ENCODE assay signal across 28 cellular contexts in genomic region chr6:160960839-160961238, GRCh38. TPM values are rescaled to one million over a fixed set of nuclear protein-coding genes. Genes with fewer than 3 reads are reported as not detected.
A peak's percentile ranks its signal among the peaks of the same experiment; 100 is the strongest.
DNase-seq lines count a peak whose midpoint lies in the region; ATAC-seq, FAIRE-seq and TF ChIP-seq lines count a peak whose summit lies in the region.
"Had no signal": no experiment of that assay in that cellular context is flagged by ENCODE, and none has a peak within 500 bp of the region (broad histone marks: within the 10 kb centered on the region; RNA-seq: fewer than 3 reads in every experiment).

No MANE protein-coding gene starts in this region.

- H3K4me1 ChIP-seq in HEK293 (ENCODE audit: control insufficient read depth, insufficient read depth, low read length) = no peaks in the 10 kb centered on the region
- peaks cover 13 to 17% (median 16%) of the 10 kb centered on the region in 3 donors for H3K4me1 ChIP-seq in pancreas
- H3K4me1 ChIP-seq in testis = no peaks in the 10 kb centered on the region
- H3K4me1 ChIP-seq: ascending aorta, esophagus muscularis mucosa, foreskin keratinocyte, right lobe of liver, suprapubic skin, uterus had no signal

- TF ChIP-seq CTCF in HEK293 (tag by site-specific recombination; IDR thresholded peaks at IDR 0.05) (no peak), pancreas (IDR thresholded peaks at IDR 0.05) (no peak), testis (IDR thresholded peaks at IDR 0.05) (no peak)

- WGBS in pancreas, 2 donors = 18 to 34% methylated on average over 3 of the region's 3 CpGs
- 79 to 87% methylated on average over 3 of the region's 3 CpGs for WGBS in testis, 2 donors

- H3K27ac ChIP-seq in HEK293 (ENCODE audit: extremely low read depth, low read depth, low read length) (no peak overlapping the region), pancreas (peak overlapping the region in 3 of 4 donors; percentile 27 to 45 (median 32)), testis (no peak overlapping the region)
- H3K27ac ChIP-seq: ascending aorta, esophagus muscularis mucosa, foreskin keratinocyte, right lobe of liver, suprapubic skin, uterus had no signal

- CTCF ChIA-PET in HEK293 (lab: Yijun Ruan, JAX) = interaction anchor here (1.3 kb wide), 1 partner anchor 10 kb away, joined by 4 read pairs; no protein-coding TSS in a partner anchor

- no peaks in the 10 kb centered on the region for H3K36me3 ChIP-seq in HEK293 (ENCODE audit: control insufficient read depth in 2 of 2, insufficient read depth in 1 of 2, low read length in 2 of 2)
- H3K36me3 ChIP-seq in pancreas = no peaks in the 10 kb centered on the region
- no peaks in the 10 kb centered on the region for H3K36me3 ChIP-seq in testis (ENCODE audit: low read depth, missing control alignments)
- H3K36me3 ChIP-seq: ascending aorta, esophagus muscularis mucosa, HAP-1, right lobe of liver, suprapubic skin, uterus, WERI-Rb-1 had no signal

- intact Hi-C loops in pancreas (cut with DNase I) = no loop called here
- intact Hi-C loops in testis (cut with DNase I; ENCODE audit: low total_unique reads) = no loop called here

- H3K4me3 ChIP-seq in HEK293 (ENCODE audit: low read depth, low read length) (no peak overlapping the region), pancreas (no peak overlapping the region), testis (no peak overlapping the region)
- H3K4me3 ChIP-seq: ascending aorta, esophagus muscularis mucosa, HAP-1, right lobe of liver, suprapubic skin, uterus had no signal

- POLR2A ChIA-PET in HEK293 (lab: Yijun Ruan, JAX) = no interaction called here

- no peak for TF ChIP-seq POLR2A in testis (IDR thresholded peaks at IDR 0.05)

- ATAC-seq in pancreas = peak; percentile 82 to 92 (median 92)
- no peak for ATAC-seq in HG03460 (IDR thresholded peaks at IDR 0.05; ENCODE audit: unreplicated experiment)
- ATAC-seq in HG03520 (IDR thresholded peaks at IDR 0.05; ENCODE audit: unreplicated experiment) = no peak
- ATAC-seq: foreskin keratinocyte; right lobe of liver; stimulated activated naive B cell treated with anti-CD40 and anti-IgM and Interleukin-4, amounts not matched to agents 10 μg/mL and 1 μg/mL and 100 μg/mL, for 72 hours had no signal

- DNase-seq in NCI-H1105 treated with DMSO at 0.1 percent for 48 hours (lab: John Stamatoyannopoulos, UW) = peak; percentile 30
- no peak for DNase-seq in NCI-H1105 (lab: John Stamatoyannopoulos, UW)
- DNase-seq in astrocyte of the hippocampus (ENCODE audit: low read depth, low spot score) = peak; percentile 71
- DNase-seq in pancreas = peak in 1 of 6 donors; percentile 10
- DNase-seq in testis = no peak
- DNase-seq: activated CD4-positive, alpha-beta T cell treated with anti-CD3 and anti-CD28 coated beads for 48 hours; activated CD8-positive, alpha-beta memory T cell treated with anti-CD3 and anti-CD28 coated beads for 24 hours; activated gamma-delta T cell; activated naive CD8-positive, alpha-beta T cell treated with anti-CD3 and anti-CD28 coated beads, Interleukin-2, amount 10 ng/mL, durations not matched to agents 7 days and 5 days; CD8-positive, alpha-beta memory T cell; central memory CD4-positive, alpha-beta T cell; DMS79; foreskin keratinocyte; GDM1; KBM-7; right lobe of liver; stimulated activated naive B cell treated with anti-CD40 and anti-IgM and Interleukin-4, amounts not matched to agents 10 μg/mL and 1 μg/mL and 100 μg/mL, for 72 hours; uterus; WERI-Rb-1 had no signal

- no peaks in the 10 kb centered on the region for H3K27me3 ChIP-seq in pancreas
- H3K27me3 ChIP-seq in testis = no peaks in the 10 kb centered on the region
- H3K27me3 ChIP-seq: ascending aorta, foreskin keratinocyte, right lobe of liver, suprapubic skin, uterus had no signal

- H3K9me3 ChIP-seq in HEK293 (ENCODE audit: control insufficient read depth, insufficient read depth, low read depth, low read length) (no peaks in the 10 kb centered on the region), pancreas (no peaks in the 10 kb centered on the region), testis (no peaks in the 10 kb centered on the region)
- H3K9me3 ChIP-seq: ascending aorta, esophagus muscularis mucosa, HAP-1, right lobe of liver, suprapubic skin, uterus had no signal

- FAIRE-seq in pancreas (lab: Jason Lieb, UNC) = no peak
- FAIRE-seq: GM19239, HTR-8/SVneo had no signal

TF ChIP-seq in HEK293, 187 proteins besides CTCF, POLR2A, EP300 and RAD21:
- TF ChIP-seq ZNF133 (tag by site-specific recombination; IDR thresholded peaks at IDR 0.05) (peak; percentile 69), ZSCAN30 (tag by site-specific recombination; IDR thresholded peaks at IDR 0.05) (no peak)

RNA-seq across cellular contexts. Expression of gene MAP3K4, which starts 30.7 kb away (rescaled TPM):
- total RNA-seq in pancreas (10 to 100 TPM; 20.4 to 32.0 (median 25.3) TPM), testis (10 to 100 TPM; 65.4 to 77.7 TPM)
- polyA plus RNA-seq in pancreas (10 to 100 TPM; 10.8 to 30.4 TPM), testis (ENCODE audit: insufficient read depth, low read depth, low replicate concordance) (45.0 TPM)

Comparison
In these comparisons a context has a peak if more than half of its experiments do, and no peak if none do; other contexts are left out.
1. DNase-seq: peak in NCI-H1105 treated with DMSO at 0.1 percent for 48 hours (single experiment) and astrocyte of the hippocampus (single experiment); none in NCI-H1105 (single experiment) and testis (single experiment).
2. H3K27ac ChIP-seq: peak in pancreas (3 of 4); none in HEK293 (single experiment) and testis (0 of 2).
3. ATAC-seq: peak in pancreas (4 of 4); none in HG03460 (single experiment) and HG03520 (single experiment).